8 cellular contexts compared by ENCODE assay signal in genomic region chr1:205270764-205271163, GRCh38. TPM values are rescaled to one million over a fixed set of nuclear protein-coding genes. Genes with fewer than 3 reads are reported as not detected.
DNase-seq lines count a peak whose midpoint lies in the region; ATAC-seq and TF ChIP-seq lines count a peak whose summit lies in the region.
"Had no signal": no experiment of that assay in that cellular context is flagged by ENCODE, and none has a peak within 500 bp of the region (broad histone marks: within the 10 kb centered on the region; RNA-seq: fewer than 3 reads in every experiment).

No MANE protein-coding gene starts in this region.

- no peaks in the 10 kb centered on the region for H3K79me2 ChIP-seq in Karpas-422 (ENCODE audit: low read length)

- H4K20me1 ChIP-seq in Karpas-422 (ENCODE audit: insufficient read depth, low read depth, low read length): no peaks in the 10 kb centered on the region

- no peaks in the 10 kb centered on the region for H3K9me2 ChIP-seq in Karpas-422 (replicated peaks; ENCODE audit: insufficient read depth, low read length)

- TF ChIP-seq CTCF in HEK293 (tag by site-specific recombination; IDR thresholded peaks at IDR 0.05) (no peak), RWPE2 (IDR thresholded peaks at IDR 0.05; ENCODE audit: poor library complexity, severe bottlenecking) (no peak), fibroblast of pulmonary artery (IDR thresholded peaks at IDR 0.05; ENCODE audit: low read length, missing control alignments) (no peak)

- POLR2A ChIA-PET in HEK293 (lab: Yijun Ruan, JAX): interaction anchor here (0.7 to 1.5 kb wide), 5 partner anchors 14 to 95 kb away, joined by 3 to 4 read pairs (median 4); partner anchors contain the start of gene NUAK2

- no peak overlapping the region for H3K9ac ChIP-seq in Karpas-422 (ENCODE audit: low read length)

- CTCF ChIA-PET in HEK293 (lab: Yijun Ruan, JAX): interaction anchor here (0.6 to 11.8 kb wide), 10 partner anchors 10 to 254 kb away, joined by 3 to 669 read pairs (median 8); partner anchors contain the start of gene NUAK2

- H3K9me3 ChIP-seq in HEK293 (ENCODE audit: control insufficient read depth, insufficient read depth, low read depth, low read length) (no peaks in the 10 kb centered on the region), RWPE2 (ENCODE audit: severe bottlenecking) (no peaks in the 10 kb centered on the region), Karpas-422 (ENCODE audit: low read length) (no peaks in the 10 kb centered on the region)

- H3K36me3 ChIP-seq in HEK293 (ENCODE audit: control insufficient read depth in 2 of 2, insufficient read depth in 1 of 2, low read length in 2 of 2): peaks cover 0 to 16% of the 10 kb centered on the region in 2 experiments; a peak in 1 of 3 replicates
- no peaks in the 10 kb centered on the region for H3K36me3 ChIP-seq in RWPE2 (ENCODE audit: low read depth)
- H3K36me3 ChIP-seq in Karpas-422 (ENCODE audit: insufficient read depth, low read length): no peaks in the 10 kb centered on the region

- ATAC-seq in RWPE2 (ENCODE audit: low read depth): peak; percentile 38; the same call in 2 of the 3 replicates
- ATAC-seq in HG03457 (IDR thresholded peaks at IDR 0.05; ENCODE audit: unreplicated experiment): no peak

- DNase-seq in RWPE2 (ENCODE audit: low spot score): no peak
- DNase-seq in fibroblast of pulmonary artery (ENCODE audit: low read depth): peak; percentile 34
- peak; percentile 74 for DNase-seq in putamen (ENCODE audit: low spot score)
- no peak for DNase-seq in amniotic stem cell (lab: John Stamatoyannopoulos, UW)
- DNase-seq in Karpas-422: no peak
- DNase-seq: NCI-H187 had no signal

- H3K27ac ChIP-seq in HEK293 (ENCODE audit: extremely low read depth, low read depth, low read length): no peak overlapping the region
- no peak overlapping the region for H3K27ac ChIP-seq in RWPE2 (ENCODE audit: poor library complexity, severe bottlenecking)
- no peak overlapping the region for H3K27ac ChIP-seq in Karpas-422 (ENCODE audit: low read length)

- H2AFZ ChIP-seq in Karpas-422 (ENCODE audit: low read length): no peak overlapping the region

- no peaks in the 10 kb centered on the region for H3K27me3 ChIP-seq in RWPE2 (ENCODE audit: insufficient read depth, poor library complexity, severe bottlenecking)
- no peaks in the 10 kb centered on the region for H3K27me3 ChIP-seq in Karpas-422 (ENCODE audit: low read length)

- H3K4me1 ChIP-seq in HEK293 (ENCODE audit: control insufficient read depth, insufficient read depth, low read length): peaks cover 5% of the 10 kb centered on the region; the same call in 1 of the 2 replicates
- H3K4me1 ChIP-seq in RWPE2 (ENCODE audit: insufficient read depth, poor library complexity, severe bottlenecking): no peaks in the 10 kb centered on the region
- H3K4me1 ChIP-seq in Karpas-422 (ENCODE audit: low read length): no peaks in the 10 kb centered on the region

- H3K4me2 ChIP-seq in Karpas-422 (ENCODE audit: low read depth, low read length, poor library complexity, severe bottlenecking): no peak overlapping the region

- no peak overlapping the region for H3K4me3 ChIP-seq in HEK293 (ENCODE audit: low read depth, low read length)
- H3K4me3 ChIP-seq in RWPE2 (ENCODE audit: severe bottlenecking): no peak overlapping the region
- H3K4me3 ChIP-seq in fibroblast of pulmonary artery (replicated peaks; ENCODE audit: low read depth, low read length): no peak overlapping the region
- no peak overlapping the region for H3K4me3 ChIP-seq in Karpas-422 (ENCODE audit: low read length)

TF ChIP-seq in HEK293, 187 proteins besides CTCF, POLR2A, EP300 and RAD21:
- TF ChIP-seq ZNF48 (tag by site-specific recombination; IDR thresholded peaks at IDR 0.05) (no peak), EGR2 (tag by site-specific recombination; IDR thresholded peaks at IDR 0.05; ENCODE audit: low read depth) (peak; percentile 55), HOXC10 (CRISPR knock-in tag; IDR thresholded peaks at IDR 0.05) (no peak), ZNF362 (tag by site-specific recombination; IDR thresholded peaks at IDR 0.05) (no peak), ZIC2 (tag by site-specific recombination; IDR thresholded peaks at IDR 0.05) (no peak), KLF8 (tag by site-specific recombination; IDR thresholded peaks at IDR 0.05) (peak; percentile 39; the same call in 1 of the 2 replicates), ZNF837 (tag by site-specific recombination; IDR thresholded peaks at IDR 0.05) (no peak), ZNF561 (tag by site-specific recombination; IDR thresholded peaks at IDR 0.05; ENCODE audit: borderline replicate concordance) (no peak), ZFHX2 (tag by site-specific recombination; conservative IDR thresholded peaks at IDR 0.05) (peak; percentile 27; the same call in 1 of the 2 replicates), ZSCAN23 (tag by site-specific recombination; IDR thresholded peaks at IDR 0.05) (no peak), ZNF211 (tag by site-specific recombination; IDR thresholded peaks at IDR 0.05; ENCODE audit: low read depth) (no peak), ZEB2 (tag by site-specific recombination; IDR thresholded peaks at IDR 0.05) (no peak), ZNF426 (tag by site-specific recombination; IDR thresholded peaks at IDR 0.05) (no peak), ZNF23 (tag by site-specific recombination; IDR thresholded peaks at IDR 0.05; ENCODE audit: borderline replicate concordance) (no peak), PRDM1 (tag by site-specific recombination; IDR thresholded peaks at IDR 0.05) (0 out of 2 replicates have a peak, but pooled peaks have one; percentile 46), ZNF133 (tag by site-specific recombination; IDR thresholded peaks at IDR 0.05) (no peak), YY1 (tag by site-specific recombination; IDR thresholded peaks at IDR 0.05) (no peak), ZNF473 (tag by site-specific recombination; IDR thresholded peaks at IDR 0.05) (no peak), ZNF341 (tag by site-specific recombination; IDR thresholded peaks at IDR 0.05; ENCODE audit: low read depth) (no peak), ZNF629 (tag by site-specific recombination; IDR thresholded peaks at IDR 0.05) (peak; percentile 67; the same call in 1 of the 2 replicates), ZNF16 (tag by site-specific recombination; IDR thresholded peaks at IDR 0.05; ENCODE audit: low read depth) (no peak), ZNF600 (tag by site-specific recombination; IDR thresholded peaks at IDR 0.05) (0 out of 2 replicates have a peak, but pooled peaks have one; percentile 12), WT1 (tag by site-specific recombination; IDR thresholded peaks at IDR 0.05) (peak; percentile 24; the same call in 1 of the 2 replicates), ZNF223 (tag by site-specific recombination; IDR thresholded peaks at IDR 0.05) (no peak), ZNF24 (tag by site-specific recombination; IDR thresholded peaks at IDR 0.05) (peak; percentile 77), OVOL3 (tag by site-specific recombination; IDR thresholded peaks at IDR 0.05) (no peak), SETDB1 (IDR thresholded peaks at IDR 0.05; ENCODE audit: insufficient read length, low read length) (no peak)
- TF ChIP-seq, protein P1, sequence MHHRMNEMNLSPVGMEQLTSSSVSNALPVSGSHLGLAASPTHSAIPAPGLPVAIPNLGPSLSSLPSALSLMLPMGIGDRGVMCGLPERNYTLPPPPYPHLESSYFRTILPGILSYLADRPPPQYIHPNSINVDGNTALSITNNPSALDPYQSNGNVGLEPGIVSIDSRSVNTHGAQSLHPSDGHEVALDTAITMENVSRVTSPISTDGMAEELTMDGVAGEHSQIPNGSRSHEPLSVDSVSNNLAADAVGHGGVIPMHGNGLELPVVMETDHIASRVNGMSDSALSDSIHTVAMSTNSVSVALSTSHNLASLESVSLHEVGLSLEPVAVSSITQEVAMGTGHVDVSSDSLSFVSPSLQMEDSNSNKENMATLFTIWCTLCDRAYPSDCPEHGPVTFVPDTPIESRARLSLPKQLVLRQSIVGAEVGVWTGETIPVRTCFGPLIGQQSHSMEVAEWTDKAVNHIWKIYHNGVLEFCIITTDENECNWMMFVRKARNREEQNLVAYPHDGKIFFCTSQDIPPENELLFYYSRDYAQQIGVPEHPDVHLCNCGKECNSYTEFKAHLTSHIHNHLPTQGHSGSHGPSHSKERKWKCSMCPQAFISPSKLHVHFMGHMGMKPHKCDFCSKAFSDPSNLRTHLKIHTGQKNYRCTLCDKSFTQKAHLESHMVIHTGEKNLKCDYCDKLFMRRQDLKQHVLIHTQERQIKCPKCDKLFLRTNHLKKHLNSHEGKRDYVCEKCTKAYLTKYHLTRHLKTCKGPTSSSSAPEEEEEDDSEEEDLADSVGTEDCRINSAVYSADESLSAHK (tag by site-specific recombination; IDR thresholded peaks at IDR 0.05): no peak
- TF ChIP-seq, protein P2, sequence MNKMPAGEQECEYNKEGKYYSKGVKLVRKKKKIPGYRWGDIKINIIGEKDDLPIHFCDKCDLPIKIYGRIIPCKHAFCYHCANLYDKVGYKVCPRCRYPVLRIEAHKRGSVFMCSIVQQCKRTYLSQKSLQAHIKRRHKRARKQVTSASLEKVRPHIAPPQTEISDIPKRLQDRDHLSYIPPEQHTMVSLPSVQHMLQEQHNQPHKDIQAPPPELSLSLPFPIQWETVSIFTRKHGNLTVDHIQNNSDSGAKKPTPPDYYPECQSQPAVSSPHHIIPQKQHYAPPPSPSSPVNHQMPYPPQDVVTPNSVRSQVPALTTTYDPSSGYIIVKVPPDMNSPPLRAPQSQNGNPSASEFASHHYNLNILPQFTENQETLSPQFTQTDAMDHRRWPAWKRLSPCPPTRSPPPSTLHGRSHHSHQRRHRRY (tag by site-specific recombination; IDR thresholded peaks at IDR 0.05): no peak

RNA-seq across cellular contexts. Expression of gene TMCC2, which starts 43.0 kb away (rescaled TPM):
- 0.89 and 1.3 TPM in 2 replicates for total RNA-seq in Karpas-422 (2014; rRNA removed; shearing (Covaris generic); ENCODE audit: low replicate concordance)

RNA-seq across cellular contexts. Expression of gene NUAK2, which starts 50.8 kb away (rescaled TPM):
- 1.4 TPM in 2 replicates for total RNA-seq in Karpas-422 (2014; rRNA removed; shearing (Covaris generic); ENCODE audit: low replicate concordance)

RNA-seq across cellular contexts. Expression of gene DSTYK, which starts 59.3 kb away (rescaled TPM):
- total RNA-seq in Karpas-422 (2014; rRNA removed; shearing (Covaris generic); ENCODE audit: low replicate concordance): 1.5 and 1.6 TPM in 2 replicates

Comparison
In these comparisons a context has a peak if more than half of its experiments do, and no peak if none do; other contexts are left out.
1. DNase-seq: peak in fibroblast of pulmonary artery (single experiment) and putamen (single experiment); none in RWPE2 (single experiment), amniotic stem cell (single experiment) and Karpas-422 (single experiment).